ENCODE assay signal across 23 cellular contexts in genomic region chr11:72314600-72315386, GRCh38.
DNase-seq lines count a peak whose midpoint lies in the region; ATAC-seq, FAIRE-seq and TF ChIP-seq lines count a peak whose summit lies in the region.
"Had no signal": no experiment of that assay in that cellular context is flagged by ENCODE, and none has a peak within 500 bp of the region (broad histone marks: within the 10 kb centered on the region; RNA-seq: fewer than 3 reads in every experiment).

No MANE protein-coding gene starts in this region.

- H4K20me1 ChIP-seq in BLaER1, result no peaks in the 10 kb centered on the region
- no peaks in the 10 kb centered on the region; the same call in 1 of the 2 replicates for H4K20me1 ChIP-seq in GM23338 (replicated peaks; ENCODE audit: insufficient read depth)
- no peaks in the 10 kb centered on the region for H4K20me1 ChIP-seq in H1 (replicated peaks in 1 of 2; ENCODE audit: control insufficient read depth in 1 of 2, insufficient read depth in 2 of 2, low read length in 2 of 2)

- no peak overlapping the region for H3K56ac ChIP-seq in H1 (replicated peaks; ENCODE audit: insufficient read length, low read depth, low read length)

- H4K8ac ChIP-seq in H1 (ENCODE audit: extremely low read depth, insufficient read depth, low read length), result no peak overlapping the region; the same call in 1 of the 2 replicates

- peak overlapping the region; percentile 53; the same call in 1 of the 2 replicates for H2BK15ac ChIP-seq in H1 (ENCODE audit: low read length)

- POLR2A ChIA-PET in H1 (lab: Charles Lee; ENCODE audit: partially characterized antibody), result no interaction called here

- H3K27ac Mint-ChIP-seq in GM23338 (no peak overlapping the region), neural crest cell (ENCODE audit: unreplicated experiment) (peak overlapping the region; percentile 66)
- H3K27ac Mint-ChIP-seq: CD4-positive, alpha-beta T cell had no signal

- peaks cover 92% of the 10 kb centered on the region for H3K36me3 ChIP-seq in BLaER1
- no peaks in the 10 kb centered on the region for H3K36me3 ChIP-seq in GM23338 (ENCODE audit: insufficient read depth)
- H3K36me3 ChIP-seq in H1 (ENCODE audit: control insufficient read depth in 2 of 4, insufficient read depth in 4 of 4, low read length in 3 of 4), result no peaks in the 10 kb centered on the region; a peak in 1 of 8 replicates
- peaks cover 28 to 74% (median 38%) of the 10 kb centered on the region in 3 donors for H3K36me3 ChIP-seq in tibial artery

- no peak overlapping the region for H2BK20ac ChIP-seq in H1 (ENCODE audit: low read length)

- intact Hi-C loops in tibial artery (cut with DNase I; ENCODE audit: low total_unique reads), result no loop called here

- no peak overlapping the region for H4K5ac ChIP-seq in H1 (ENCODE audit: insufficient read length, low read depth, low read length)

- H3K23ac ChIP-seq in H1 (ENCODE audit: insufficient read length), result no peak overlapping the region

- 76% methylated on average over 6 of the region's 6 CpGs; no CpG with 5 or more reads in 1 of the 2 experiments for WGBS in H1 (ENCODE audit: extremely low coverage in 1 of 2, insufficient coverage in 1 of 2, insufficient read length in 1 of 2, insufficient replicate concordance in 2 of 2, low coverage in 1 of 2, low lambda C conversion rate in 2 of 2, missing lambda C conversion rate in 1 of 2), 2 experiments

- TF ChIP-seq RAD21 in H1 (IDR thresholded peaks at IDR 0.05 in 1 of 2, conservative IDR thresholded peaks at IDR 0.05 in 1 of 2; ENCODE audit: low read depth in 2 of 2, low read length in 2 of 2), result no peak

- peak; percentile 85 for ATAC-seq in GM23338
- ATAC-seq: GM12878, HepG2, Panc1, SK-N-SH treated with all-trans-retinoic acid at 6 μM for 48 hours had no signal

- H3K79me2 ChIP-seq in GM23338 (replicated peaks; ENCODE audit: insufficient read depth) (no peaks in the 10 kb centered on the region), H1 (ENCODE audit: control insufficient read depth in 1 of 2, insufficient read depth in 2 of 2, low read length in 2 of 2) (no peaks in the 10 kb centered on the region)

- H2BK12ac ChIP-seq in H1 (ENCODE audit: low read depth, low read length), result peak overlapping the region; percentile 43; the same call in 1 of the 2 replicates

- H3K4me3 ChIP-seq in BLaER1 (no peak overlapping the region), GM23338 (no peak overlapping the region), H1 (ENCODE audit: extremely low read depth in 1 of 4, insufficient read depth in 2 of 4, low read depth in 3 of 4, low read length in 4 of 4) (no peak overlapping the region), tibial artery (no peak overlapping the region)
- H3K4me3 ChIP-seq: GM12878 had no signal

- H2BK120ac ChIP-seq in H1 (replicated peaks; ENCODE audit: low read depth, low read length), result no peak overlapping the region

- no peaks in the 10 kb centered on the region for H3K9me3 Mint-ChIP-seq in GM23338
- H3K9me3 Mint-ChIP-seq in neural crest cell, result no peaks in the 10 kb centered on the region
- H3K9me3 Mint-ChIP-seq: CD4-positive, alpha-beta T cell had no signal

- no peaks in the 10 kb centered on the region for H3K9me2 ChIP-seq in GM23338 (ENCODE audit: insufficient read depth)

- peak; percentile 19 for FAIRE-seq in H1 (lab: Jason Lieb, UNC)
- FAIRE-seq: GM12878, HepG2 had no signal

- TF ChIP-seq POLR2A in H1 (IDR thresholded peaks at IDR 0.05; ENCODE audit: control extremely low read depth in 1 of 2, low read depth in 2 of 2, low read length in 2 of 2), result no peak

- no peaks in the 10 kb centered on the region for H3K23me2 ChIP-seq in H1 (ENCODE audit: low read depth, low read length)

- no peak overlapping the region for H4K91ac ChIP-seq in H1 (replicated peaks; ENCODE audit: insufficient read length, low read length)

- no peak overlapping the region for H3K4ac ChIP-seq in H1 (replicated peaks; ENCODE audit: insufficient read length, low read depth, low read length)

- no peak overlapping the region for H2AFZ ChIP-seq in GM23338
- no peak overlapping the region for H2AFZ ChIP-seq in H1 (ENCODE audit: low read length)

- no peak overlapping the region for H3K14ac ChIP-seq in H1 (ENCODE audit: insufficient read length)

- H3K79me1 ChIP-seq in H1 (ENCODE audit: low read depth, low read length), result no peaks in the 10 kb centered on the region

- H3K4me1 Mint-ChIP-seq in GM23338, result peaks cover 15% of the 10 kb centered on the region; the same call in 2 of the 3 replicates
- peaks cover 6% of the 10 kb centered on the region for H3K4me1 Mint-ChIP-seq in neural crest cell

- H3K27me3 ChIP-seq in BLaER1 (no peaks in the 10 kb centered on the region), GM23338 (ENCODE audit: insufficient read depth) (no peaks in the 10 kb centered on the region), H1 (replicated peaks in 1 of 4; ENCODE audit: control insufficient read depth in 3 of 4, extremely low read depth in 1 of 4, insufficient read depth in 3 of 4, low read length in 3 of 4) (no peaks in the 10 kb centered on the region), tibial artery (no peaks in the 10 kb centered on the region)

- H3K36me3 Mint-ChIP-seq in GM23338 (ENCODE audit: low read depth), result no peaks in the 10 kb centered on the region
- no peaks in the 10 kb centered on the region for H3K36me3 Mint-ChIP-seq in neural crest cell (ENCODE audit: low read depth)

- H3F3A ChIP-seq in GM23338 (replicated peaks; ENCODE audit: low read depth), result no peaks in the 10 kb centered on the region

- no peak overlapping the region for H3K4me3 Mint-ChIP-seq in GM23338
- H3K4me3 Mint-ChIP-seq in neural crest cell, result no peak overlapping the region
- H3K4me3 Mint-ChIP-seq: CD4-positive, alpha-beta T cell had no signal

- DNase-seq in GM23338 (ENCODE audit: low spot score), result peak; percentile 43
- no peak for DNase-seq in H1 (ENCODE audit: low read depth in 1 of 2, low spot score in 2 of 2)
- DNase-seq in neural crest cell (ENCODE audit: low read depth, low spot score), result no peak
- DNase-seq in cortex of kidney (lab: John Stamatoyannopoulos, UW), result no peak
- DNase-seq in NCI-H2029 treated with DMSO at 0.1 percent for 48 hours (lab: John Stamatoyannopoulos, UW), result no peak
- no peak for DNase-seq in tibial artery
- DNase-seq: CD4-positive, alpha-beta T cell; DND-41; HCEC 1CT; KBM-7; MM.1S; NCI-H1092; NCI-H1436 treated with DMSO at 0.1 percent for 48 hours; NCI-H2029; NCI-H226; NCI-H510A treated with DMSO at 0.1 percent for 48 hours; NCI-H748 treated with DMSO at 0.1 percent for 48 hours had no signal

- H3K9ac ChIP-seq in BLaER1, result no peak overlapping the region
- peak overlapping the region in 1 of 4 experiments; percentile 4; a peak in 2 of 7 replicates for H3K9ac ChIP-seq in H1 (replicated peaks in 1 of 4; ENCODE audit: extremely low read depth in 1 of 4, low read depth in 3 of 4, low read length in 3 of 4)

- 0 out of 2 replicates have a peak overlapping the region, but pooled peaks have one; percentile 29 for H3K18ac ChIP-seq in H1 (ENCODE audit: extremely low read depth, low read length)

- H2AK5ac ChIP-seq in H1 (ENCODE audit: low read depth, low read length), result peak overlapping the region; percentile 33; the same call in 1 of the 2 replicates

- TF ChIP-seq EP300 in H1 (IDR thresholded peaks at IDR 0.05; ENCODE audit: borderline replicate concordance in 1 of 2, low read depth in 2 of 2, low read length in 2 of 2), result no peak

- TF ChIP-seq CTCF in GM23338 (conservative IDR thresholded peaks at IDR 0.05; ENCODE audit: low read depth in 2 of 2) (no peak), H1 (IDR thresholded peaks at IDR 0.05; ENCODE audit: control extremely low read depth in 1 of 3, insufficient read depth in 1 of 3, low read depth in 1 of 3, low read length in 3 of 3) (no peak), neural crest cell (conservative IDR thresholded peaks at IDR 0.05) (no peak), tibial artery (IDR thresholded peaks at IDR 0.05) (no peak)

- H3K27ac ChIP-seq in BLaER1 (no peak overlapping the region), GM23338 (ENCODE audit: low read depth) (no peak overlapping the region), H1 (ENCODE audit: low read depth, low read length) (0 out of 2 replicates have a peak overlapping the region, but pooled peaks have one; percentile 3), tibial artery (no peak overlapping the region)
- H3K27ac ChIP-seq: HL-60 had no signal

- H3K9me3 ChIP-seq in BLaER1 (no peaks in the 10 kb centered on the region), H1 (ENCODE audit: insufficient read depth in 2 of 2, low read depth in 1 of 2, low read length in 1 of 2) (no peaks in the 10 kb centered on the region), tibial artery (no peaks in the 10 kb centered on the region)

- H3K4me1 ChIP-seq in BLaER1, result peaks cover 8% of the 10 kb centered on the region
- peaks cover 8% of the 10 kb centered on the region; the same call in 1 of the 2 replicates for H3K4me1 ChIP-seq in GM23338 (ENCODE audit: insufficient read depth)
- peaks cover 0 to 8% (median 5%) of the 10 kb centered on the region in 4 experiments; a peak in 6 of 7 replicates for H3K4me1 ChIP-seq in H1 (replicated peaks in 1 of 4; ENCODE audit: control insufficient read depth in 3 of 4, insufficient read depth in 4 of 4, low read length in 3 of 4)
- no peaks in the 10 kb centered on the region for H3K4me1 ChIP-seq in tibial artery

- 0 out of 2 replicates have a peak overlapping the region, but pooled peaks have one; percentile 21 for H2BK5ac ChIP-seq in H1 (ENCODE audit: low read depth, low read length)

- H3K4me2 ChIP-seq in BLaER1 (peak overlapping the region; percentile 17; the same call in 1 of the 2 replicates), GM23338 (peak overlapping the region; percentile 57), H1 (ENCODE audit: insufficient read depth in 1 of 2, low read depth in 2 of 2, low read length in 2 of 2) (peak overlapping the region in 1 of 2 experiments; percentile 26; a peak in 2 of 4 replicates)

- H3K27me3 Mint-ChIP-seq in GM23338 (ENCODE audit: insufficient read depth, low read depth, poor library complexity) (no peaks in the 10 kb centered on the region), neural crest cell (ENCODE audit: low read depth) (no peaks in the 10 kb centered on the region)
- H3K27me3 Mint-ChIP-seq: CD4-positive, alpha-beta T cell had no signal

- CTCF ChIA-PET in H1 (lab: Charles Lee; ENCODE audit: partially characterized antibody), result interaction anchor here (0.7 to 7.5 kb wide), 9 partner anchors 13 to 117 kb away, joined by 3 to 58 read pairs (median 5); partner anchors contain the start of gene CLPB

TF ChIP-seq in GM23338, 12 proteins besides CTCF, POLR2A, EP300 and RAD21:
- TF ChIP-seq POLR2AphosphoS5 (IDR thresholded peaks at IDR 0.05; ENCODE audit: low read depth), result no peak
- TF ChIP-seq ZNF114 (CRISPR knock-in tag; IDR thresholded peaks at IDR 0.05), result no peak

TF ChIP-seq in H1, 55 proteins besides CTCF, POLR2A, EP300 and RAD21 (continues in another document):
- TF ChIP-seq CHD2 (IDR thresholded peaks at IDR 0.05; ENCODE audit: low read length) (no peak), BACH1 (IDR thresholded peaks at IDR 0.05; ENCODE audit: low read length) (no peak), HDAC6 (IDR thresholded peaks at IDR 0.05; ENCODE audit: low read depth, low read length) (no peak), BRCA1 (IDR thresholded peaks at IDR 0.05; ENCODE audit: low read depth, low read length) (no peak), TEAD4 (IDR thresholded peaks at IDR 0.05; ENCODE audit: low read depth, low read length) (no peak), SP1 (IDR thresholded peaks at IDR 0.05; ENCODE audit: low read depth, low read length) (no peak)
